8 cellular contexts compared by ENCODE assay signal in the genomic region with DNA sequence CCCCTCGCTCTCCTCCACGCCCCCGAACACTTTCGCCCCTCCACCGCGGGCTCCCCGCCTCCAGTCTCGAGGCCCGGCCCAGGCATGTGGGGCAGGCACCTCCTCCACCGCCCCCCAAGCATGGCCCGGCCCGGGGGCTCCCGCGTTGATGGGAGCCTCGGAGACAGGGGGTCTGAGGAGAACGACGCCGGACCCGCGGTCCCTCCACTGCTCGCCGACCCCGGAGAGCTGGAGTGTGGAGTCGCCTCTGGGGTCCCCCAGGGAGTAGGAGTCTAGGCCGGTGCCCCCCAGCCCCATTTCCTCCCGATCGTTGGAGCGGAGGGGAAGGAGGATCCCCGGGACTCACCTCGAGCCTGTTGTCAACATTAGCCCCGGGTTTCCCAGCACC. TPM values are rescaled to one million over a fixed set of nuclear protein-coding genes. Genes with fewer than 3 reads are reported as not detected.
DNase-seq lines count a peak whose midpoint lies in the region; ATAC-seq, FAIRE-seq and TF ChIP-seq lines count a peak whose summit lies in the region.

No MANE protein-coding gene starts in this region.

- H3K36me3 ChIP-seq in iPS DF 6.9 (ENCODE audit: control insufficient read depth, insufficient read depth, low read length) (no peaks in the 10 kb centered on the region), spleen (no peaks in the 10 kb centered on the region)

- H3K36me3 Mint-ChIP-seq in Calu3 (ENCODE audit: insufficient read depth, unreplicated experiment), result peaks cover 23% of the 10 kb centered on the region
- H3K36me3 Mint-ChIP-seq in activated naive CD8-positive, alpha-beta T cell treated with anti-CD3 and anti-CD28 coated beads, Interleukin-2, amount 10 ng/mL, durations not matched to agents 7 days and 5 days, result peaks cover 9% of the 10 kb centered on the region

- intact Hi-C loops in Calu3 (cut with micrococcal nuclease; ENCODE audit: unreplicated experiment), result no loop called here
- intact Hi-C loops in spleen (cut with DNase I; ENCODE audit: low total_unique reads), result no loop called here

- H3K27ac ChIP-seq in iPS DF 6.9 (ENCODE audit: low read length) (no peak overlapping the region), spleen (peak overlapping the region; percentile 94 to 99 (median 98))

- peak overlapping the region; percentile 92 for H3K4me3 ChIP-seq in iPS DF 6.9 (ENCODE audit: low read length)
- peak overlapping the region; percentile 93 to 99 (median 98) for H3K4me3 ChIP-seq in spleen

- TF ChIP-seq CTCF in Calu3 (IDR thresholded peaks at IDR 0.05; ENCODE audit: unreplicated experiment), result no peak
- no peak for TF ChIP-seq CTCF in spleen (IDR thresholded peaks at IDR 0.05 in 8 of 11, conservative IDR thresholded peaks at IDR 0.05 in 3 of 11)

- H3K27me3 Mint-ChIP-seq in Calu3 (ENCODE audit: unreplicated experiment), result peaks cover 11% of the 10 kb centered on the region
- H3K27me3 Mint-ChIP-seq in activated naive CD8-positive, alpha-beta T cell treated with anti-CD3 and anti-CD28 coated beads, Interleukin-2, amount 10 ng/mL, durations not matched to agents 7 days and 5 days, result peaks cover 4% of the 10 kb centered on the region

- H3K27me3 ChIP-seq in iPS DF 6.9 (ENCODE audit: control insufficient read depth, insufficient read depth, low read length) (no peaks in the 10 kb centered on the region), spleen (replicated peaks in 1 of 7) (no peaks in the 10 kb centered on the region)

- ATAC-seq in activated naive CD8-positive, alpha-beta T cell treated with anti-CD3 and anti-CD28 coated beads, Interleukin-2, amount 10 ng/mL, durations not matched to agents 7 days and 5 days (ENCODE audit: low read depth), result peak; percentile 37
- no peak for ATAC-seq in GM18870 (IDR thresholded peaks at IDR 0.05; ENCODE audit: unreplicated experiment)

- no peaks in the 10 kb centered on the region for H3K9me3 Mint-ChIP-seq in Calu3 (ENCODE audit: low read depth, unreplicated experiment)
- no peaks in the 10 kb centered on the region for H3K9me3 Mint-ChIP-seq in activated naive CD8-positive, alpha-beta T cell treated with anti-CD3 and anti-CD28 coated beads, Interleukin-2, amount 10 ng/mL, durations not matched to agents 7 days and 5 days

- peak overlapping the region; percentile 91 for H3K4me3 Mint-ChIP-seq in Calu3 (ENCODE audit: low read depth, unreplicated experiment)
- peak overlapping the region; percentile 95 for H3K4me3 Mint-ChIP-seq in activated naive CD8-positive, alpha-beta T cell treated with anti-CD3 and anti-CD28 coated beads, Interleukin-2, amount 10 ng/mL, durations not matched to agents 7 days and 5 days

- no TSS peak for BruUV-seq in Calu3 (replicated peaks; lab: Mats Ljungman, UMichigan)

- WGBS in iPS DF 6.9 (ENCODE audit: insufficient coverage, insufficient read length), result no CpG with 5 or more reads among the region's 31 CpGs
- WGBS in spleen, 5 donors, result 0 to 1% (median 0%) methylated on average over 28 to 31 of the region's 31 CpGs

- H3K27ac Mint-ChIP-seq in Calu3 (ENCODE audit: unreplicated experiment), result peak overlapping the region; percentile 93
- H3K27ac Mint-ChIP-seq in activated naive CD8-positive, alpha-beta T cell treated with anti-CD3 and anti-CD28 coated beads, Interleukin-2, amount 10 ng/mL, durations not matched to agents 7 days and 5 days, result peak overlapping the region; percentile 100

- no peaks in the 10 kb centered on the region for H3K4me1 Mint-ChIP-seq in Calu3 (ENCODE audit: low read depth, unreplicated experiment)
- peaks cover 23% of the 10 kb centered on the region for H3K4me1 Mint-ChIP-seq in activated naive CD8-positive, alpha-beta T cell treated with anti-CD3 and anti-CD28 coated beads, Interleukin-2, amount 10 ng/mL, durations not matched to agents 7 days and 5 days

- FAIRE-seq in H54 (lab: Jason Lieb, UNC), result no peak

- peak; percentile 40; the same call in 1 of the 2 replicates for TF ChIP-seq POLR2A in H54 (IDR thresholded peaks at IDR 0.05; ENCODE audit: low read depth, low read length)
- no peak for TF ChIP-seq POLR2A in spleen (IDR thresholded peaks at IDR 0.05)

- no peaks in the 10 kb centered on the region for H3K4me1 ChIP-seq in iPS DF 6.9 (ENCODE audit: control insufficient read depth, insufficient read depth, low read length)
- H3K4me1 ChIP-seq in spleen, result peaks cover 9 to 57% (median 39%) of the 10 kb centered on the region in 6 donors

- DNase-seq in Calu3 (peak; percentile 27), H54 (ENCODE audit: insufficient read length, low spot score) (peak; percentile 7), iPS DF 6.9 (ENCODE audit: low read depth, low spot score) (no peak), spleen (peak; percentile 93), pons (ENCODE audit: low spot score) (no peak)
- DNase-seq in activated naive CD8-positive, alpha-beta T cell treated with anti-CD3 and anti-CD28 coated beads, Interleukin-2, amount 10 ng/mL, durations not matched to agents 7 days and 5 days, result peak; percentile 69

- POLR2A ChIA-PET in activated naive CD8-positive, alpha-beta T cell treated with anti-CD3 and anti-CD28 coated beads, Interleukin-2, amount 10 ng/mL, durations not matched to agents 7 days and 5 days (lab: Charles Lee), result interaction anchor here (0.6 to 2.6 kb wide), 7 partner anchors 9 to 1257 kb away, joined by 3 to 20 read pairs (median 6); a partner anchor contains a TSS

- CTCF ChIA-PET in Calu3 (lab: Charles Lee), result interaction anchor here (1.1 to 2.1 kb wide), 5 partner anchors 9 to 157 kb away, joined by 3 to 6 read pairs (median 4); a partner anchor contains a TSS

- H3K9me3 ChIP-seq in iPS DF 6.9 (ENCODE audit: control insufficient read depth, insufficient read depth, low read length) (no peaks in the 10 kb centered on the region), spleen (no peaks in the 10 kb centered on the region)

TF ChIP-seq in PFSK-1, 5 proteins besides CTCF, POLR2A, EP300 and RAD21:
- TF ChIP-seq, protein P1, sequence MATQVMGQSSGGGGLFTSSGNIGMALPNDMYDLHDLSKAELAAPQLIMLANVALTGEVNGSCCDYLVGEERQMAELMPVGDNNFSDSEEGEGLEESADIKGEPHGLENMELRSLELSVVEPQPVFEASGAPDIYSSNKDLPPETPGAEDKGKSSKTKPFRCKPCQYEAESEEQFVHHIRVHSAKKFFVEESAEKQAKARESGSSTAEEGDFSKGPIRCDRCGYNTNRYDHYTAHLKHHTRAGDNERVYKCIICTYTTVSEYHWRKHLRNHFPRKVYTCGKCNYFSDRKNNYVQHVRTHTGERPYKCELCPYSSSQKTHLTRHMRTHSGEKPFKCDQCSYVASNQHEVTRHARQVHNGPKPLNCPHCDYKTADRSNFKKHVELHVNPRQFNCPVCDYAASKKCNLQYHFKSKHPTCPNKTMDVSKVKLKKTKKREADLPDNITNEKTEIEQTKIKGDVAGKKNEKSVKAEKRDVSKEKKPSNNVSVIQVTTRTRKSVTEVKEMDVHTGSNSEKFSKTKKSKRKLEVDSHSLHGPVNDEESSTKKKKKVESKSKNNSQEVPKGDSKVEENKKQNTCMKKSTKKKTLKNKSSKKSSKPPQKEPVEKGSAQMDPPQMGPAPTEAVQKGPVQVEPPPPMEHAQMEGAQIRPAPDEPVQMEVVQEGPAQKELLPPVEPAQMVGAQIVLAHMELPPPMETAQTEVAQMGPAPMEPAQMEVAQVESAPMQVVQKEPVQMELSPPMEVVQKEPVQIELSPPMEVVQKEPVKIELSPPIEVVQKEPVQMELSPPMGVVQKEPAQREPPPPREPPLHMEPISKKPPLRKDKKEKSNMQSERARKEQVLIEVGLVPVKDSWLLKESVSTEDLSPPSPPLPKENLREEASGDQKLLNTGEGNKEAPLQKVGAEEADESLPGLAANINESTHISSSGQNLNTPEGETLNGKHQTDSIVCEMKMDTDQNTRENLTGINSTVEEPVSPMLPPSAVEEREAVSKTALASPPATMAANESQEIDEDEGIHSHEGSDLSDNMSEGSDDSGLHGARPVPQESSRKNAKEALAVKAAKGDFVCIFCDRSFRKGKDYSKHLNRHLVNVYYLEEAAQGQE (IDR thresholded peaks at IDR 0.05; ENCODE audit: insufficient read depth in 1 of 2, low read depth in 2 of 2, low read length in 2 of 2), result no peak
- peak; percentile 73; the same call in 1 of the 2 replicates for TF ChIP-seq SIN3A (IDR thresholded peaks at IDR 0.05; ENCODE audit: borderline replicate concordance, insufficient read depth, low read length)

RNA-seq across cellular contexts. Expression of a gene that starts 0.2 kb away (rescaled TPM):
- total RNA-seq in Calu3 (2022) (31.6 and 33.7 TPM in 2 replicates), spleen (10 to 100 TPM; 25.8 to 34.9 (median 28.3) TPM)
- polyA plus RNA-seq in PFSK-1 (2012; ENCODE audit: insufficient read length, low read depth), result 8.1 TPM
- 10 to 100 TPM; 30.4 to 31.0 TPM for total RNA-seq in activated naive CD8-positive, alpha-beta T cell treated with anti-CD3 and anti-CD28 coated beads, Interleukin-2, amount 10 ng/mL, durations not matched to agents 7 days and 5 days
- polyA plus RNA-seq in spleen, result 10 to 100 TPM; 11.5 to 12.0 (median 11.7) TPM

RNA-seq across cellular contexts. Expression of a gene that starts 26.4 kb away (rescaled TPM):
- 28.7 and 29.4 TPM in 2 replicates for total RNA-seq in Calu3 (2022)
- polyA plus RNA-seq in PFSK-1 (2012; ENCODE audit: insufficient read length, low read depth), result 16.0 TPM
- total RNA-seq in activated naive CD8-positive, alpha-beta T cell treated with anti-CD3 and anti-CD28 coated beads, Interleukin-2, amount 10 ng/mL, durations not matched to agents 7 days and 5 days, result 10 to 100 TPM; 18.3 to 19.2 TPM
- total RNA-seq in spleen, result 10 to 100 TPM; 21.5 to 36.6 (median 29.6) TPM
- 1 to 10 TPM; 7.4 to 8.6 (median 8.0) TPM for polyA plus RNA-seq in spleen

Comparison
In these comparisons a context has a peak if more than half of its experiments do, and no peak if none do; other contexts are left out.
1. DNase-seq: peak in Calu3 (single experiment), H54 (single experiment), activated naive CD8-positive, alpha-beta T cell treated with anti-CD3 and anti-CD28 coated beads, Interleukin-2, amount 10 ng/mL, durations not matched to agents 7 days and 5 days (single experiment) and spleen (single experiment); none in iPS DF 6.9 (single experiment) and pons (single experiment).